In genomic region chrX:55867254-55867653, GRCh38 we compare ENCODE assay signal across 9 cellular contexts.
A peak's percentile ranks its signal among the peaks of the same experiment; 100 is the strongest.
DNase-seq lines count a peak whose midpoint lies in the region; ATAC-seq, FAIRE-seq and TF ChIP-seq lines count a peak whose summit lies in the region.
"Had no signal": no experiment of that assay in that cellular context is flagged by ENCODE, and none has a peak within 500 bp of the region (broad histone marks: within the 10 kb centered on the region; RNA-seq: fewer than 3 reads in every experiment).

No MANE protein-coding gene starts in this region.

- TF ChIP-seq CTCF in cardiac fibroblast (IDR thresholded peaks at IDR 0.05; ENCODE audit: low read depth, low read length), result no peak

- no peak overlapping the region for H3K4me3 ChIP-seq in cardiac fibroblast (replicated peaks in 1 of 2; ENCODE audit: low read depth in 2 of 2, low read length in 2 of 2)

- FAIRE-seq in GM18507 (lab: Jason Lieb, UNC), result peak; percentile 95

- DNase-seq in GM18507 (ENCODE audit: extremely low spot score, insufficient read length, low read depth) (no peak), cardiac fibroblast (ENCODE audit: low read depth in 2 of 2) (peak; percentile 1 to 57), cerebellar cortex (ENCODE audit: low spot score) (no peak), HCEC 1CT (no peak)
- DNase-seq in activated naive CD4-positive, alpha-beta T cell treated with Interleukin-2 at 50 U/mL for 16 hours, result no peak
- DNase-seq: NCI-H774 had no signal

- ATAC-seq in GM21528 (IDR thresholded peaks at IDR 0.05; ENCODE audit: low FRiP score, unreplicated experiment) (peak; percentile 90), HG03469 (IDR thresholded peaks at IDR 0.05; ENCODE audit: unreplicated experiment) (peak; percentile 57), SK-N-SH treated with all-trans-retinoic acid at 6 μM for 48 hours (no peak)

TF ChIP-seq in SK-N-SH treated with all-trans-retinoic acid at 6 μM for 48 hours, 23 proteins besides CTCF, POLR2A, EP300 and RAD21:
- TF ChIP-seq TOX (CRISPR knock-in tag; IDR thresholded peaks at IDR 0.05; ENCODE audit: borderline replicate concordance) (no peak), ZNF565 (CRISPR knock-in tag; conservative IDR thresholded peaks at IDR 0.05; ENCODE audit: low read depth) (no peak), TCF4 (CRISPR knock-in tag; IDR thresholded peaks at IDR 0.05; ENCODE audit: borderline replicate concordance) (no peak), ARNTL (CRISPR knock-in tag; IDR thresholded peaks at IDR 0.05; ENCODE audit: borderline replicate concordance, low read depth) (no peak), ISL1 (CRISPR knock-in tag; IDR thresholded peaks at IDR 0.05) (no peak), CSDC2 (CRISPR knock-in tag; IDR thresholded peaks at IDR 0.05) (no peak), CREB5 (CRISPR knock-in tag; IDR thresholded peaks at IDR 0.05; ENCODE audit: low read depth) (no peak), SNAI2 (CRISPR knock-in tag; IDR thresholded peaks at IDR 0.05) (no peak), ZFP3 (CRISPR knock-in tag; IDR thresholded peaks at IDR 0.05) (no peak), ZFP30 (CRISPR knock-in tag; IDR thresholded peaks at IDR 0.05) (no peak), OSR1 (CRISPR knock-in tag; IDR thresholded peaks at IDR 0.05) (no peak), ZC3H10 (CRISPR knock-in tag; IDR thresholded peaks at IDR 0.05) (no peak), PPARA (CRISPR knock-in tag; IDR thresholded peaks at IDR 0.05; ENCODE audit: borderline replicate concordance) (no peak), GLIS3 (CRISPR knock-in tag; IDR thresholded peaks at IDR 0.05) (no peak), ZNF70 (CRISPR knock-in tag; IDR thresholded peaks at IDR 0.05) (no peak), PATZ1 (CRISPR knock-in tag; IDR thresholded peaks at IDR 0.05; ENCODE audit: borderline replicate concordance) (no peak), ZNF8 (CRISPR knock-in tag; IDR thresholded peaks at IDR 0.05) (no peak)
- TF ChIP-seq, protein P1, sequence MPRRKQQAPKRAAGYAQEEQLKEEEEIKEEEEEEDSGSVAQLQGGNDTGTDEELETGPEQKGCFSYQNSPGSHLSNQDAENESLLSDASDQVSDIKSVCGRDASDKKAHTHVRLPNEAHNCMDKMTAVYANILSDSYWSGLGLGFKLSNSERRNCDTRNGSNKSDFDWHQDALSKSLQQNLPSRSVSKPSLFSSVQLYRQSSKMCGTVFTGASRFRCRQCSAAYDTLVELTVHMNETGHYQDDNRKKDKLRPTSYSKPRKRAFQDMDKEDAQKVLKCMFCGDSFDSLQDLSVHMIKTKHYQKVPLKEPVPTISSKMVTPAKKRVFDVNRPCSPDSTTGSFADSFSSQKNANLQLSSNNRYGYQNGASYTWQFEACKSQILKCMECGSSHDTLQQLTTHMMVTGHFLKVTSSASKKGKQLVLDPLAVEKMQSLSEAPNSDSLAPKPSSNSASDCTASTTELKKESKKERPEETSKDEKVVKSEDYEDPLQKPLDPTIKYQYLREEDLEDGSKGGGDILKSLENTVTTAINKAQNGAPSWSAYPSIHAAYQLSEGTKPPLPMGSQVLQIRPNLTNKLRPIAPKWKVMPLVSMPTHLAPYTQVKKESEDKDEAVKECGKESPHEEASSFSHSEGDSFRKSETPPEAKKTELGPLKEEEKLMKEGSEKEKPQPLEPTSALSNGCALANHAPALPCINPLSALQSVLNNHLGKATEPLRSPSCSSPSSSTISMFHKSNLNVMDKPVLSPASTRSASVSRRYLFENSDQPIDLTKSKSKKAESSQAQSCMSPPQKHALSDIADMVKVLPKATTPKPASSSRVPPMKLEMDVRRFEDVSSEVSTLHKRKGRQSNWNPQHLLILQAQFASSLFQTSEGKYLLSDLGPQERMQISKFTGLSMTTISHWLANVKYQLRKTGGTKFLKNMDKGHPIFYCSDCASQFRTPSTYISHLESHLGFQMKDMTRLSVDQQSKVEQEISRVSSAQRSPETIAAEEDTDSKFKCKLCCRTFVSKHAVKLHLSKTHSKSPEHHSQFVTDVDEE (CRISPR knock-in tag; IDR thresholded peaks at IDR 0.05), result no peak
- TF ChIP-seq, protein P2, sequence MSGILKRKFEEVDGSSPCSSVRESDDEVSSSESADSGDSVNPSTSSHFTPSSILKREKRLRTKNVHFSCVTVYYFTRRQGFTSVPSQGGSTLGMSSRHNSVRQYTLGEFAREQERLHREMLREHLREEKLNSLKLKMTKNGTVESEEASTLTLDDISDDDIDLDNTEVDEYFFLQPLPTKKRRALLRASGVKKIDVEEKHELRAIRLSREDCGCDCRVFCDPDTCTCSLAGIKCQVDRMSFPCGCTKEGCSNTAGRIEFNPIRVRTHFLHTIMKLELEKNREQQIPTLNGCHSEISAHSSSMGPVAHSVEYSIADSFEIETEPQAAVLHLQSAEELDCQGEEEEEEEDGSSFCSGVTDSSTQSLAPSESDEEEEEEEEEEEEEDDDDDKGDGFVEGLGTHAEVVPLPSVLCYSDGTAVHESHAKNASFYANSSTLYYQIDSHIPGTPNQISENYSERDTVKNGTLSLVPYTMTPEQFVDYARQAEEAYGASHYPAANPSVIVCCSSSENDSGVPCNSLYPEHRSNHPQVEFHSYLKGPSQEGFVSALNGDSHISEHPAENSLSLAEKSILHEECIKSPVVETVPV (CRISPR knock-in tag; IDR thresholded peaks at IDR 0.05), result no peak

Comparison
In these comparisons a context has a peak if more than half of its experiments do, and no peak if none do; other contexts are left out.
1. DNase-seq: peak in cardiac fibroblast (2 of 2); none in GM18507 (single experiment), cerebellar cortex (single experiment), HCEC 1CT (single experiment) and activated naive CD4-positive, alpha-beta T cell treated with Interleukin-2 at 50 U/mL for 16 hours (single experiment).